In genomic region chr10:132441818-132442217, GRCh38 we compare ENCODE assay signal across 1 cellular context.
TF ChIP-seq lines count a peak whose summit lies in the region.

No MANE protein-coding gene starts in this region.

TF ChIP-seq in IMR-90, 13 proteins besides CTCF, POLR2A, EP300 and RAD21:
- no peak for TF ChIP-seq RFX5 (IDR thresholded peaks at IDR 0.05; ENCODE audit: low read depth, low read length)
- TF ChIP-seq, protein P1, sequence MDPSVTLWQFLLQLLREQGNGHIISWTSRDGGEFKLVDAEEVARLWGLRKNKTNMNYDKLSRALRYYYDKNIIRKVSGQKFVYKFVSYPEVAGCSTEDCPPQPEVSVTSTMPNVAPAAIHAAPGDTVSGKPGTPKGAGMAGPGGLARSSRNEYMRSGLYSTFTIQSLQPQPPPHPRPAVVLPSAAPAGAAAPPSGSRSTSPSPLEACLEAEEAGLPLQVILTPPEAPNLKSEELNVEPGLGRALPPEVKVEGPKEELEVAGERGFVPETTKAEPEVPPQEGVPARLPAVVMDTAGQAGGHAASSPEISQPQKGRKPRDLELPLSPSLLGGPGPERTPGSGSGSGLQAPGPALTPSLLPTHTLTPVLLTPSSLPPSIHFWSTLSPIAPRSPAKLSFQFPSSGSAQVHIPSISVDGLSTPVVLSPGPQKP (IDR thresholded peaks at IDR 0.05; ENCODE audit: borderline replicate concordance, low read depth, low read length) = no peak
- no peak for TF ChIP-seq FOS (IDR thresholded peaks at IDR 0.05; ENCODE audit: low read depth, low read length)
- TF ChIP-seq RCOR1 (IDR thresholded peaks at IDR 0.05; ENCODE audit: insufficient replicate concordance, low read length) = no peak
- TF ChIP-seq NFE2L2 (IDR thresholded peaks at IDR 0.05; ENCODE audit: low read depth, low read length) = no peak
TF ChIP-seq in IMR-90: peak in this region for 0.
